Comparison of ENCODE assay signal across 8 cellular contexts in genomic region chr16:69311533-69312388, GRCh38. TPM values are rescaled to one million over a fixed set of nuclear protein-coding genes. Genes with fewer than 3 reads are reported as not detected.
DNase-seq lines count a peak whose midpoint lies in the region; ATAC-seq and TF ChIP-seq lines count a peak whose summit lies in the region.

No MANE protein-coding gene starts in this region.

- TF ChIP-seq POLR2A in GM19099 (IDR thresholded peaks at IDR 0.05; ENCODE audit: extremely low read depth, insufficient read length, low read depth) = peak; percentile 8

- peak overlapping the region; percentile 67 for H3K27ac ChIP-seq in CD4-positive, alpha-beta T cell (ENCODE audit: low read depth, low read length)
- H3K27ac ChIP-seq in SK-N-MC = no peak overlapping the region

- no peaks in the 10 kb centered on the region for H3K9me3 Mint-ChIP-seq in CD4-positive, alpha-beta T cell
- no peaks in the 10 kb centered on the region for H3K9me3 Mint-ChIP-seq in MCF 10A (ENCODE audit: unreplicated experiment)

- peak overlapping the region; percentile 84 for H3K9ac ChIP-seq in SK-N-MC (ENCODE audit: insufficient read length)

- CTCF ChIA-PET in CD4-positive, alpha-beta T cell (lab: Charles Lee) = interaction anchor here (0.8 to 1.4 kb wide), 3 partner anchors 25 to 28 kb away, joined by 3 to 4 read pairs (median 3); partner anchors contain the start of gene NIP7
- CTCF ChIA-PET in MCF 10A (lab: Yijun Ruan, JAX) = interaction anchor here (0.6 to 1.9 kb wide), 8 partner anchors 12 to 162 kb away, joined by 3 to 15 read pairs (median 4); no protein-coding TSS in a partner anchor

- peak overlapping the region; percentile 79 for H3K4me3 ChIP-seq in SK-N-MC

- H3K36me3 Mint-ChIP-seq in CD4-positive, alpha-beta T cell (ENCODE audit: low read depth) = peaks cover 36% of the 10 kb centered on the region
- peaks cover 23% of the 10 kb centered on the region for H3K36me3 Mint-ChIP-seq in MCF 10A (ENCODE audit: insufficient read depth, unreplicated experiment)

- H3K9me3 ChIP-seq in CD4-positive, alpha-beta T cell (ENCODE audit: control insufficient read depth, low read length) = no peaks in the 10 kb centered on the region
- no peaks in the 10 kb centered on the region for H3K9me3 ChIP-seq in SK-N-MC (ENCODE audit: low read depth, low read length)

- H3K27ac Mint-ChIP-seq in CD4-positive, alpha-beta T cell = peak overlapping the region; percentile 92
- H3K27ac Mint-ChIP-seq in MCF 10A (ENCODE audit: low read depth, unreplicated experiment) = peak overlapping the region; percentile 89

- TF ChIP-seq CTCF in CD4-positive, alpha-beta T cell (IDR thresholded peaks at IDR 0.05) = no peak
- TF ChIP-seq CTCF in MCF 10A (IDR thresholded peaks at IDR 0.05; ENCODE audit: unreplicated experiment) = no peak

- H3K4me1 Mint-ChIP-seq in CD4-positive, alpha-beta T cell (ENCODE audit: low read depth) = peaks cover 34% of the 10 kb centered on the region
- peaks cover 16% of the 10 kb centered on the region for H3K4me1 Mint-ChIP-seq in MCF 10A (ENCODE audit: insufficient read depth, unreplicated experiment)

- intact Hi-C loops in CD4-positive, alpha-beta T cell (cut with DNase I, micrococcal nuclease) = loop anchor here (1.0 to 5.0 kb wide), 6 partner anchors 19 to 451 kb away; partner anchors contain the start of genes COG8 (in 2 of the 2), NIP7 (in 2 of the 2), PDF (in 1 of the 2) and WWP2 (in 1 of the 2)
- intact Hi-C loops in MCF 10A (cut with micrococcal nuclease) = loop anchor here (1.0 kb wide), 1 partner anchor 161 kb away; no protein-coding TSS in a partner anchor

- peak; percentile 17 for ATAC-seq in CD4-positive, alpha-beta T cell (ENCODE audit: poor library complexity)
- peak; percentile 39 for ATAC-seq in HG03139 (IDR thresholded peaks at IDR 0.05; ENCODE audit: unreplicated experiment)

- H3K36me3 ChIP-seq in SK-N-MC (ENCODE audit: insufficient read depth, low read length) = peaks cover 4% of the 10 kb centered on the region; the same call in 1 of the 2 replicates

- DNase-seq in CD4-positive, alpha-beta T cell = peak in 4 of 10 experiments; percentile 21 to 47 (median 24)
- DNase-seq in SK-N-MC (ENCODE audit: low read depth, low spot score) = no peak
- DNase-seq in MCF 10A (ENCODE audit: unreplicated experiment) = peak; percentile 43
- DNase-seq in kidney glomerular epithelial cell (lab: John Stamatoyannopoulos, UW) = peak; percentile 18
- DNase-seq in stimulated activated CD8-positive, alpha-beta memory T cell treated with anti-CD3 and anti-CD28 coated beads, Interleukin-15, amount 100 ng/mL, for 1 hour (ENCODE audit: low read depth) = peak; percentile 4
- DNase-seq in OCI-M2 (lab: John Stamatoyannopoulos, UW; ENCODE audit: unreplicated experiment) = no peak

- BruUV-seq in MCF 10A (replicated peaks; lab: Mats Ljungman, UMichigan) = TSS peak; percentile 53

- no peaks in the 10 kb centered on the region for H3K27me3 ChIP-seq in CD4-positive, alpha-beta T cell (ENCODE audit: control insufficient read depth, insufficient read depth, low read length)

- H3K4me3 Mint-ChIP-seq in CD4-positive, alpha-beta T cell = peak overlapping the region; percentile 99
- peak overlapping the region; percentile 91 for H3K4me3 Mint-ChIP-seq in MCF 10A (ENCODE audit: unreplicated experiment)

- POLR2A ChIA-PET in CD4-positive, alpha-beta T cell (lab: Charles Lee) = interaction anchor here (0.7 to 2.0 kb wide), 4 partner anchors 18 to 30 kb away, joined by 3 to 6 read pairs (median 3); partner anchors contain the start of genes COG8 and PDF
- POLR2A ChIA-PET in MCF 10A (lab: Yijun Ruan, JAX) = interaction anchor here (0.6 to 9.1 kb wide), 6 partner anchors 11 to 179 kb away, joined by 3 to 75 read pairs (median 4); partner anchors contain the start of genes CHTF8, PDF and UTP4

- no peaks in the 10 kb centered on the region for H3K27me3 Mint-ChIP-seq in CD4-positive, alpha-beta T cell
- H3K27me3 Mint-ChIP-seq in MCF 10A (ENCODE audit: insufficient read depth, unreplicated experiment) = no peaks in the 10 kb centered on the region

RNA-seq across cellular contexts. Expression of gene VPS4A, which starts 0.6 kb away (rescaled TPM):
- 10 to 100 TPM; 57.8 to 62.4 TPM for total RNA-seq in CD4-positive, alpha-beta T cell
- 34.4 and 38.6 TPM in 2 replicates for total RNA-seq in MCF 10A (2022)

RNA-seq across cellular contexts. Expression of gene PDF, which starts 18.6 kb away (rescaled TPM):
- 1 to 10 TPM; 2.8 to 2.9 TPM for total RNA-seq in CD4-positive, alpha-beta T cell
- 19.4 and 24.8 TPM in 2 replicates for total RNA-seq in MCF 10A (2022)

RNA-seq across cellular contexts. Expression of gene COG8, which starts 27.6 kb away (rescaled TPM):
- 10 to 100 TPM; 18.4 to 19.3 TPM for total RNA-seq in CD4-positive, alpha-beta T cell
- total RNA-seq in MCF 10A (2022) = 29.3 and 33.3 TPM in 2 replicates

RNA-seq across cellular contexts. Expression of gene NIP7, which starts 27.8 kb away (rescaled TPM):
- 10 to 100 TPM; 36.7 to 38.2 TPM for total RNA-seq in CD4-positive, alpha-beta T cell
- total RNA-seq in MCF 10A (2022) = 55.4 and 62.1 TPM in 2 replicates

RNA-seq across cellular contexts. Expression of gene TMED6, which starts 39.8 kb away (rescaled TPM):
- 1 to 10 TPM; 1.5 to 2.1 TPM for total RNA-seq in CD4-positive, alpha-beta T cell
- 0.51 and 1.2 TPM in 2 replicates for total RNA-seq in MCF 10A (2022)

Comparison
In these comparisons a context has a peak if more than half of its experiments do, and no peak if none do; other contexts are left out.
1. DNase-seq: peak in MCF 10A (single experiment), kidney glomerular epithelial cell (single experiment) and stimulated activated CD8-positive, alpha-beta memory T cell treated with anti-CD3 and anti-CD28 coated beads, Interleukin-15, amount 100 ng/mL, for 1 hour (single experiment); none in SK-N-MC (single experiment) and OCI-M2 (single experiment).